Comparison of ENCODE assay signal across 8 cellular contexts in genomic region chr19:23686622-23687423, GRCh38. TPM values are rescaled to one million over a fixed set of nuclear protein-coding genes. Genes with fewer than 3 reads are reported as not detected.
DNase-seq lines count a peak whose midpoint lies in the region; ATAC-seq, FAIRE-seq and TF ChIP-seq lines count a peak whose summit lies in the region.

Gene ZNF675, minus strand, starts transcription at chr19:23687212. Its CDS starts 179 bp downstream, at chr19:23687033.

- FAIRE-seq in kidney (lab: Jason Lieb, UNC) = peak; percentile 77

- H3K9me3 ChIP-seq in AG04450 (ENCODE audit: control insufficient read depth, insufficient read depth, low read length) (no peaks in the 10 kb centered on the region; the same call in none of the 2 replicates), kidney (ENCODE audit: control insufficient read depth in 1 of 2, low read length in 2 of 2) (no peaks in the 10 kb centered on the region)

- H3K4me3 ChIP-seq in AG04450 (ENCODE audit: low read depth, low read length) (peak within 1 kb of the TSS; percentile 82), kidney (ENCODE audit: low read length in 2 of 2) (peak within 1 kb of the TSS; percentile 86 to 96)

- POLR2A ChIA-PET in AG04450 (lab: Yijun Ruan, JAX) = interaction anchor here (0.9 to 1.2 kb wide), 4 partner anchors 228 to 611 kb away, joined by 3 to 4 read pairs (median 4); partner anchors contain the start of genes ZNF726 and ZNF91

- no peaks in the 10 kb centered on the region for H3K36me3 ChIP-seq in kidney (ENCODE audit: control insufficient read depth in 1 of 2, insufficient read depth in 2 of 2, low read length in 2 of 2)

- TF ChIP-seq CTCF in AG04450 (IDR thresholded peaks at IDR 0.05; ENCODE audit: low read depth, low read length) (0 out of 2 replicates have a peak, but pooled peaks have one; percentile 5), kidney (IDR thresholded peaks at IDR 0.05; ENCODE audit: borderline replicate concordance, extremely low read depth, insufficient read depth) (no peak)

- peak within 1 kb of the TSS; percentile 87 for H3K27ac ChIP-seq in AG04450 (ENCODE audit: low read depth, low read length)
- H3K27ac ChIP-seq in kidney (ENCODE audit: low read depth in 2 of 2, low read length in 2 of 2) = peak within 1 kb of the TSS; percentile 77 to 83

- H3K4me1 ChIP-seq in kidney (ENCODE audit: control insufficient read depth in 1 of 2, insufficient read depth in 1 of 2, low read depth in 1 of 2, low read length in 2 of 2) = no peaks in the 10 kb centered on the region

- peak within 1 kb of the TSS; percentile 85 to 87 for H3K9ac ChIP-seq in kidney (ENCODE audit: low read length in 2 of 2)

- DNase-seq in AG04450 (ENCODE audit: low read depth, low spot score) (peak; percentile 68), NCI-H226 (peak; percentile 95), cerebellar nuclear complex (lab: John Stamatoyannopoulos, UW) (peak; percentile 58 to 85), kidney (peak; percentile 96)
- DNase-seq in stimulated activated CD4-positive, alpha-beta T cell treated with anti-CD3 and anti-CD28 coated beads, Interleukin-15, amount 100 ng/mL, for 24 hours = peak; percentile 92

- H3K27me3 ChIP-seq in AG04450 (ENCODE audit: control insufficient read depth, insufficient read depth, low read length) = no peaks in the 10 kb centered on the region

- CTCF ChIA-PET in AG04450 (lab: Charles Lee) = no interaction called here

- intact Hi-C loops in kidney (cut with DNase I) = no loop called here

- peak; percentile 91 for ATAC-seq in GM18907 (IDR thresholded peaks at IDR 0.05; ENCODE audit: unreplicated experiment)
- peak; percentile 89 for ATAC-seq in HG03159 (IDR thresholded peaks at IDR 0.05; ENCODE audit: unreplicated experiment)
- peak; percentile 98 for ATAC-seq in activated CD4-positive, CD25-positive, alpha-beta regulatory T cell treated with anti-CD3 and anti-CD28 coated beads, Interleukin-2, amount 50 U/mL, for 24 hours

RNA-seq across cellular contexts. Expression of gene ZNF675, which starts in this region (rescaled TPM):
- polyA plus RNA-seq in AG04450 (2011; rRNA removed) (3.8 and 5.3 TPM in 2 replicates), kidney (ENCODE audit: insufficient read depth, low read depth, low replicate concordance) (3.9 TPM)
- polyA minus RNA-seq in AG04450 (2011; rRNA and poly(A)+ RNA removed) = 4.3 and 5.1 TPM in 2 replicates
- total RNA-seq in kidney = 11.4 TPM

Comparison
In these comparisons a context has a peak if more than half of its experiments do, and no peak if none do; other contexts are left out.
1. Peak in every context shown above with its lines: DNase-seq, ATAC-seq, H3K4me3 ChIP-seq and H3K27ac ChIP-seq.